Comparison of ENCODE assay signal across 1 cellular context in the genomic region with DNA sequence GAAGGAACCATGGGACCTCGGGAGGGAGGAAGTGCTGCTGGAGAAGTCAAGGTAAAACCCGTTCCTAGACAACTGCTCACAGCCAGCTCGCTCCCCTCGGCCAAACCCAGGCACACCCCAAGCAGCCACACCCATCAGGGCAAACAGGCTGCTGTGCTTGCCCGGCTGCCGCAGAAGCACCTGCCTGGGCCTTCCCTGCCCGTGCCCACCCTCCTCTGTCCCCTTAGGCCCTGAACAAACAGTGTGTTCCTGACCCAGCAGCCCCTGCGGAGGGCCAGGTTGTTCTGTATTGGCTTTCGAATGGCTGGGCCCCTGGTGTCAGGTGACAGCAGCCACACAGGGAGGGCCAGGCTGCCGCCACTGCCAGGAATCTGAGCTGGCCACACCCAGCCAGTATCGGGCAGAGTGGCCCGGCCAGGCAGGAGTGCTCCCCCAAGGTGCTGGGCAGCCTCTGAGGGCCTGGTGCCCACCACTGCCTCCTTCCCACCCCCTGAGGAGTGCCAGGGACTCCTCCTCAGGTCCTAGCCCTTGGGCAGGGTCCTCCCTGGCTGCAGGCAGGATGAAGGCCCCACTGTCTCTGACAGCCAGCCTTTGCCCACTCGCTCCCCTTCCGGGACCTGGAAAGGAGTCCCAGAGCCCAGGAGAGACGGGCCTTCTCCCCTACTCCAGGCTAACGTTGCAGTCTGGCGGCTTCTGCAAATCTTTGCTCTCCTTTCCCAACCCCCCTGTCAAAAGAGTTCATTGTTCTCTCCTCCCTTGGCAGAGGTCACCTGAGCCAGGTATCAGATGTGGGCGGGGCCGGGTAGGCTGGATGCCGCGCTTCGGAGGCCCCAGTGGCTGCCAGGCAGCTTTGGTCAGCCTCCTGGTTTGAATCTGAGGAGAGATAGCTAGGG.
TF ChIP-seq lines count a peak whose summit lies in the region.

No MANE protein-coding gene starts in this region.

TF ChIP-seq in HepG2, 621 proteins besides CTCF, POLR2A, EP300 and RAD21 (continued from another document and continues in another):
- TF ChIP-seq, protein P1, sequence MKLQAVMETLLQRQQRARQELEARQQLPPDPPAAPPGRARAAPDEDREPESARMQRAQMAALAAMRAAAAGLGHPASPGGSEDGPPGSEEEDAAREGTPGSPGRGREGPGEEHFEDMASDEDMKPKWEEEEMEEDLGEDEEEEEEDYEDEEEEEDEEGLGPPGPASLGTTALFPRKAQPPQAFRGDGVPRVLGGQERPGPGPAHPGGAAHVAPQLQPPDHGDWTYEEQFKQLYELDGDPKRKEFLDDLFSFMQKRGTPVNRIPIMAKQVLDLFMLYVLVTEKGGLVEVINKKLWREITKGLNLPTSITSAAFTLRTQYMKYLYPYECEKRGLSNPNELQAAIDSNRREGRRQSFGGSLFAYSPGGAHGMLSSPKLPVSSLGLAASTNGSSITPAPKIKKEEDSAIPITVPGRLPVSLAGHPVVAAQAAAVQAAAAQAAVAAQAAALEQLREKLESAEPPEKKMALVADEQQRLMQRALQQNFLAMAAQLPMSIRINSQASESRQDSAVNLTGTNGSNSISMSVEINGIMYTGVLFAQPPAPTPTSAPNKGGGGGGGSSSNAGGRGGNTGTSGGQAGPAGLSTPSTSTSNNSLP (IDR thresholded peaks at IDR 0.05; ENCODE audit: low read depth, low read length): no peak
- TF ChIP-seq, protein P2, sequence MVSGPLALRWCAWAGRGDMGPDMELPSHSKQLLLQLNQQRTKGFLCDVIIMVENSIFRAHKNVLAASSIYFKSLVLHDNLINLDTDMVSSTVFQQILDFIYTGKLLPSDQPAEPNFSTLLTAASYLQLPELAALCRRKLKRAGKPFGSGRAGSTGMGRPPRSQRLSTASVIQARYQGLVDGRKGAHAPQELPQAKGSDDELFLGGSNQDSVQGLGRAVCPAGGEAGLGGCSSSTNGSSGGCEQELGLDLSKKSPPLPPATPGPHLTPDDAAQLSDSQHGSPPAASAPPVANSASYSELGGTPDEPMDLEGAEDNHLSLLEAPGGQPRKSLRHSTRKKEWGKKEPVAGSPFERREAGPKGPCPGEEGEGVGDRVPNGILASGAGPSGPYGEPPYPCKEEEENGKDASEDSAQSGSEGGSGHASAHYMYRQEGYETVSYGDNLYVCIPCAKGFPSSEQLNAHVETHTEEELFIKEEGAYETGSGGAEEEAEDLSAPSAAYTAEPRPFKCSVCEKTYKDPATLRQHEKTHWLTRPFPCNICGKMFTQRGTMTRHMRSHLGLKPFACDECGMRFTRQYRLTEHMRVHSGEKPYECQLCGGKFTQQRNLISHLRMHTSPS (CRISPR knock-in tag; IDR thresholded peaks at IDR 0.05; ENCODE audit: low read depth): peak; percentile 94
- TF ChIP-seq, protein P3, sequence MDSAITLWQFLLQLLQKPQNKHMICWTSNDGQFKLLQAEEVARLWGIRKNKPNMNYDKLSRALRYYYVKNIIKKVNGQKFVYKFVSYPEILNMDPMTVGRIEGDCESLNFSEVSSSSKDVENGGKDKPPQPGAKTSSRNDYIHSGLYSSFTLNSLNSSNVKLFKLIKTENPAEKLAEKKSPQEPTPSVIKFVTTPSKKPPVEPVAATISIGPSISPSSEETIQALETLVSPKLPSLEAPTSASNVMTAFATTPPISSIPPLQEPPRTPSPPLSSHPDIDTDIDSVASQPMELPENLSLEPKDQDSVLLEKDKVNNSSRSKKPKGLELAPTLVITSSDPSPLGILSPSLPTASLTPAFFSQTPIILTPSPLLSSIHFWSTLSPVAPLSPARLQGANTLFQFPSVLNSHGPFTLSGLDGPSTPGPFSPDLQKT (CRISPR knock-in tag; IDR thresholded peaks at IDR 0.05; ENCODE audit: borderline replicate concordance): no peak
- 0 out of 2 replicates have a peak, but pooled peaks have one; percentile 28 for TF ChIP-seq DNMT1 (CRISPR knock-in tag; IDR thresholded peaks at IDR 0.05)
- TF ChIP-seq, protein P4, sequence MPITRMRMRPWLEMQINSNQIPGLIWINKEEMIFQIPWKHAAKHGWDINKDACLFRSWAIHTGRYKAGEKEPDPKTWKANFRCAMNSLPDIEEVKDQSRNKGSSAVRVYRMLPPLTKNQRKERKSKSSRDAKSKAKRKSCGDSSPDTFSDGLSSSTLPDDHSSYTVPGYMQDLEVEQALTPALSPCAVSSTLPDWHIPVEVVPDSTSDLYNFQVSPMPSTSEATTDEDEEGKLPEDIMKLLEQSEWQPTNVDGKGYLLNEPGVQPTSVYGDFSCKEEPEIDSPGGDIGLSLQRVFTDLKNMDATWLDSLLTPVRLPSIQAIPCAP (CRISPR knock-in tag; IDR thresholded peaks at IDR 0.05; ENCODE audit: low read depth): no peak
- TF ChIP-seq ZNF674 (CRISPR knock-in tag; IDR thresholded peaks at IDR 0.05; ENCODE audit: low read depth): no peak
- peak; percentile 95; the same call in 1 of the 2 replicates for TF ChIP-seq ZIK1 (CRISPR knock-in tag; IDR thresholded peaks at IDR 0.05; ENCODE audit: borderline replicate concordance, low read depth)
- TF ChIP-seq ISL2 (CRISPR knock-in tag; IDR thresholded peaks at IDR 0.05): peak; percentile 63
- no peak for TF ChIP-seq PTBP1 (IDR thresholded peaks at IDR 0.05; ENCODE audit: low read depth, low read length, poor library complexity, severe bottlenecking)
- peak; percentile 90 for TF ChIP-seq SAP130 (CRISPR knock-in tag; IDR thresholded peaks at IDR 0.05; ENCODE audit: low read depth)
- peak; percentile 51 for TF ChIP-seq NCOA2 (CRISPR knock-in tag; IDR thresholded peaks at IDR 0.05)
- no peak for TF ChIP-seq FOXP1 (IDR thresholded peaks at IDR 0.05)
- peak; percentile 41; the same call in 1 of the 2 replicates for TF ChIP-seq FOXP1 (CRISPR knock-in tag; IDR thresholded peaks at IDR 0.05)
- TF ChIP-seq, protein P5, sequence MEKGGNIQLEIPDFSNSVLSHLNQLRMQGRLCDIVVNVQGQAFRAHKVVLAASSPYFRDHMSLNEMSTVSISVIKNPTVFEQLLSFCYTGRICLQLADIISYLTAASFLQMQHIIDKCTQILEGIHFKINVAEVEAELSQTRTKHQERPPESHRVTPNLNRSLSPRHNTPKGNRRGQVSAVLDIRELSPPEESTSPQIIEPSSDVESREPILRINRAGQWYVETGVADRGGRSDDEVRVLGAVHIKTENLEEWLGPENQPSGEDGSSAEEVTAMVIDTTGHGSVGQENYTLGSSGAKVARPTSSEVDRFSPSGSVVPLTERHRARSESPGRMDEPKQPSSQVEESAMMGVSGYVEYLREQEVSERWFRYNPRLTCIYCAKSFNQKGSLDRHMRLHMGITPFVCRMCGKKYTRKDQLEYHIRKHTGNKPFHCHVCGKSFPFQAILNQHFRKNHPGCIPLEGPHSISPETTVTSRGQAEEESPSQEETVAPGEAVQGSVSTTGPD (CRISPR knock-in tag; IDR thresholded peaks at IDR 0.05): peak; percentile 81; the same call in 1 of the 2 replicates
- no peak for TF ChIP-seq JUND (CRISPR knock-in tag; IDR thresholded peaks at IDR 0.05)
- TF ChIP-seq, protein P6, sequence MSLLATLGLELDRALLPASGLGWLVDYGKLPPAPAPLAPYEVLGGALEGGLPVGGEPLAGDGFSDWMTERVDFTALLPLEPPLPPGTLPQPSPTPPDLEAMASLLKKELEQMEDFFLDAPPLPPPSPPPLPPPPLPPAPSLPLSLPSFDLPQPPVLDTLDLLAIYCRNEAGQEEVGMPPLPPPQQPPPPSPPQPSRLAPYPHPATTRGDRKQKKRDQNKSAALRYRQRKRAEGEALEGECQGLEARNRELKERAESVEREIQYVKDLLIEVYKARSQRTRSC (CRISPR knock-in tag; IDR thresholded peaks at IDR 0.05; ENCODE audit: low read depth): 0 out of 2 replicates have a peak, but pooled peaks have one; percentile 21
- TF ChIP-seq, protein P7, sequence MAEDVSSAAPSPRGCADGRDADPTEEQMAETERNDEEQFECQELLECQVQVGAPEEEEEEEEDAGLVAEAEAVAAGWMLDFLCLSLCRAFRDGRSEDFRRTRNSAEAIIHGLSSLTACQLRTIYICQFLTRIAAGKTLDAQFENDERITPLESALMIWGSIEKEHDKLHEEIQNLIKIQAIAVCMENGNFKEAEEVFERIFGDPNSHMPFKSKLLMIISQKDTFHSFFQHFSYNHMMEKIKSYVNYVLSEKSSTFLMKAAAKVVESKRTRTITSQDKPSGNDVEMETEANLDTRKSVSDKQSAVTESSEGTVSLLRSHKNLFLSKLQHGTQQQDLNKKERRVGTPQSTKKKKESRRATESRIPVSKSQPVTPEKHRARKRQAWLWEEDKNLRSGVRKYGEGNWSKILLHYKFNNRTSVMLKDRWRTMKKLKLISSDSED (CRISPR knock-in tag; IDR thresholded peaks at IDR 0.05): no peak
- no peak for TF ChIP-seq ZNF569 (CRISPR knock-in tag; IDR thresholded peaks at IDR 0.05; ENCODE audit: borderline replicate concordance)
- TF ChIP-seq, protein P8, sequence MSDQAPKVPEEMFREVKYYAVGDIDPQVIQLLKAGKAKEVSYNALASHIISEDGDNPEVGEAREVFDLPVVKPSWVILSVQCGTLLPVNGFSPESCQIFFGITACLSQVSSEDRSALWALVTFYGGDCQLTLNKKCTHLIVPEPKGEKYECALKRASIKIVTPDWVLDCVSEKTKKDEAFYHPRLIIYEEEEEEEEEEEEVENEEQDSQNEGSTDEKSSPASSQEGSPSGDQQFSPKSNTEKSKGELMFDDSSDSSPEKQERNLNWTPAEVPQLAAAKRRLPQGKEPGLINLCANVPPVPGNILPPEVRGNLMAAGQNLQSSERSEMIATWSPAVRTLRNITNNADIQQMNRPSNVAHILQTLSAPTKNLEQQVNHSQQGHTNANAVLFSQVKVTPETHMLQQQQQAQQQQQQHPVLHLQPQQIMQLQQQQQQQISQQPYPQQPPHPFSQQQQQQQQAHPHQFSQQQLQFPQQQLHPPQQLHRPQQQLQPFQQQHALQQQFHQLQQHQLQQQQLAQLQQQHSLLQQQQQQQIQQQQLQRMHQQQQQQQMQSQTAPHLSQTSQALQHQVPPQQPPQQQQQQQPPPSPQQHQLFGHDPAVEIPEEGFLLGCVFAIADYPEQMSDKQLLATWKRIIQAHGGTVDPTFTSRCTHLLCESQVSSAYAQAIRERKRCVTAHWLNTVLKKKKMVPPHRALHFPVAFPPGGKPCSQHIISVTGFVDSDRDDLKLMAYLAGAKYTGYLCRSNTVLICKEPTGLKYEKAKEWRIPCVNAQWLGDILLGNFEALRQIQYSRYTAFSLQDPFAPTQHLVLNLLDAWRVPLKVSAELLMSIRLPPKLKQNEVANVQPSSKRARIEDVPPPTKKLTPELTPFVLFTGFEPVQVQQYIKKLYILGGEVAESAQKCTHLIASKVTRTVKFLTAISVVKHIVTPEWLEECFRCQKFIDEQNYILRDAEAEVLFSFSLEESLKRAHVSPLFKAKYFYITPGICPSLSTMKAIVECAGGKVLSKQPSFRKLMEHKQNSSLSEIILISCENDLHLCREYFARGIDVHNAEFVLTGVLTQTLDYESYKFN (CRISPR knock-in tag; conservative IDR thresholded peaks at IDR 0.05): peak; percentile 81
- TF ChIP-seq NR2F6 (IDR thresholded peaks at IDR 0.05): no peak
- TF ChIP-seq NR2F6 (CRISPR knock-in tag; IDR thresholded peaks at IDR 0.05): 0 out of 2 replicates have a peak, but pooled peaks have one; percentile 42
- peak; percentile 58 for TF ChIP-seq ZNF782 (CRISPR knock-in tag; IDR thresholded peaks at IDR 0.05; ENCODE audit: borderline replicate concordance)
- no peak for TF ChIP-seq ISX (CRISPR knock-in tag; conservative IDR thresholded peaks at IDR 0.05)
- no peak for TF ChIP-seq HCFC1 (IDR thresholded peaks at IDR 0.05; ENCODE audit: low read depth, low read length)
- peak; percentile 76; the same call in 1 of the 2 replicates for TF ChIP-seq KLF6 (CRISPR knock-in tag; IDR thresholded peaks at IDR 0.05)
- TF ChIP-seq, protein P9, sequence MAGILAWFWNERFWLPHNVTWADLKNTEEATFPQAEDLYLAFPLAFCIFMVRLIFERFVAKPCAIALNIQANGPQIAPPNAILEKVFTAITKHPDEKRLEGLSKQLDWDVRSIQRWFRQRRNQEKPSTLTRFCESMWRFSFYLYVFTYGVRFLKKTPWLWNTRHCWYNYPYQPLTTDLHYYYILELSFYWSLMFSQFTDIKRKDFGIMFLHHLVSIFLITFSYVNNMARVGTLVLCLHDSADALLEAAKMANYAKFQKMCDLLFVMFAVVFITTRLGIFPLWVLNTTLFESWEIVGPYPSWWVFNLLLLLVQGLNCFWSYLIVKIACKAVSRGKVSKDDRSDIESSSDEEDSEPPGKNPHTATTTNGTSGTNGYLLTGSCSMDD (CRISPR knock-in tag; IDR thresholded peaks at IDR 0.05): no peak
- no peak for TF ChIP-seq KDM3A (CRISPR knock-in tag; IDR thresholded peaks at IDR 0.05; ENCODE audit: low read depth)
- TF ChIP-seq ZNF20 (CRISPR knock-in tag; IDR thresholded peaks at IDR 0.05): peak; percentile 65; the same call in 1 of the 2 replicates
- no peak; the same call in 1 of the 2 replicates for TF ChIP-seq SOX13 (IDR thresholded peaks at IDR 0.05)
- peak in 1 of 2 experiments; percentile 70; a peak in 2 of 4 replicates for TF ChIP-seq SOX13 (CRISPR knock-in tag; conservative IDR thresholded peaks at IDR 0.05 in 1 of 2, IDR thresholded peaks at IDR 0.05 in 1 of 2)
- no peak for TF ChIP-seq HOXA7 (CRISPR knock-in tag; IDR thresholded peaks at IDR 0.05)
- TF ChIP-seq SMARCE1 (IDR thresholded peaks at IDR 0.05; ENCODE audit: borderline replicate concordance): no peak
- peak; percentile 25; the same call in 1 of the 2 replicates for TF ChIP-seq ELF3 (CRISPR knock-in tag; IDR thresholded peaks at IDR 0.05)
- no peak for TF ChIP-seq BRCA1 (CRISPR knock-in tag; IDR thresholded peaks at IDR 0.05)
- TF ChIP-seq, protein P10, sequence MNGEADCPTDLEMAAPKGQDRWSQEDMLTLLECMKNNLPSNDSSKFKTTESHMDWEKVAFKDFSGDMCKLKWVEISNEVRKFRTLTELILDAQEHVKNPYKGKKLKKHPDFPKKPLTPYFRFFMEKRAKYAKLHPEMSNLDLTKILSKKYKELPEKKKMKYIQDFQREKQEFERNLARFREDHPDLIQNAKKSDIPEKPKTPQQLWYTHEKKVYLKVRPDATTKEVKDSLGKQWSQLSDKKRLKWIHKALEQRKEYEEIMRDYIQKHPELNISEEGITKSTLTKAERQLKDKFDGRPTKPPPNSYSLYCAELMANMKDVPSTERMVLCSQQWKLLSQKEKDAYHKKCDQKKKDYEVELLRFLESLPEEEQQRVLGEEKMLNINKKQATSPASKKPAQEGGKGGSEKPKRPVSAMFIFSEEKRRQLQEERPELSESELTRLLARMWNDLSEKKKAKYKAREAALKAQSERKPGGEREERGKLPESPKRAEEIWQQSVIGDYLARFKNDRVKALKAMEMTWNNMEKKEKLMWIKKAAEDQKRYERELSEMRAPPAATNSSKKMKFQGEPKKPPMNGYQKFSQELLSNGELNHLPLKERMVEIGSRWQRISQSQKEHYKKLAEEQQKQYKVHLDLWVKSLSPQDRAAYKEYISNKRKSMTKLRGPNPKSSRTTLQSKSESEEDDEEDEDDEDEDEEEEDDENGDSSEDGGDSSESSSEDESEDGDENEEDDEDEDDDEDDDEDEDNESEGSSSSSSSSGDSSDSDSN (CRISPR knock-in tag; IDR thresholded peaks at IDR 0.05): peak; percentile 55; the same call in 1 of the 2 replicates
- TF ChIP-seq TEAD2 (CRISPR knock-in tag; IDR thresholded peaks at IDR 0.05): no peak
- no peak for TF ChIP-seq CBX5 (CRISPR knock-in tag; IDR thresholded peaks at IDR 0.05; ENCODE audit: borderline replicate concordance)
- TF ChIP-seq REL (CRISPR knock-in tag; conservative IDR thresholded peaks at IDR 0.05): no peak
- TF ChIP-seq ZNF83 (CRISPR knock-in tag; IDR thresholded peaks at IDR 0.05; ENCODE audit: borderline replicate concordance): no peak
- TF ChIP-seq ETV5 (CRISPR knock-in tag; IDR thresholded peaks at IDR 0.05; ENCODE audit: borderline replicate concordance): peak; percentile 8; the same call in 1 of the 2 replicates
- no peak for TF ChIP-seq TCF7L2 (IDR thresholded peaks at IDR 0.05; ENCODE audit: low read depth, low read length)
- no peak for TF ChIP-seq ONECUT2 (CRISPR knock-in tag; IDR thresholded peaks at IDR 0.05)
- TF ChIP-seq GTF2F1 (IDR thresholded peaks at IDR 0.05; ENCODE audit: low read length): no peak
- no peak for TF ChIP-seq ZFAT (CRISPR knock-in tag; conservative IDR thresholded peaks at IDR 0.05)
- TF ChIP-seq EZH2 (conservative IDR thresholded peaks at IDR 0.05; ENCODE audit: low read depth, low read length): no peak
- no peak for TF ChIP-seq MLLT10 (CRISPR knock-in tag; IDR thresholded peaks at IDR 0.05)
- TF ChIP-seq MTA3 (CRISPR knock-in tag; IDR thresholded peaks at IDR 0.05): no peak
- no peak for TF ChIP-seq TP53 (CRISPR knock-in tag; conservative IDR thresholded peaks at IDR 0.05)
